ENCODE assay signal across 23 cellular contexts in genomic region chr6:9292975-9293374, GRCh38.
A peak's percentile ranks its signal among the peaks of the same experiment; 100 is the strongest.
DNase-seq lines count a peak whose midpoint lies in the region; ATAC-seq and TF ChIP-seq lines count a peak whose summit lies in the region.
"Had no signal": no experiment of that assay in that cellular context is flagged by ENCODE, and none has a peak within 500 bp of the region (broad histone marks: within the 10 kb centered on the region; RNA-seq: fewer than 3 reads in every experiment).

No MANE protein-coding gene starts in this region.

- H2AFZ ChIP-seq in mammary epithelial cell (ENCODE audit: low read depth, low read length) = no peak overlapping the region
- H2AFZ ChIP-seq: parathyroid adenoma had no signal

- no peak overlapping the region for H3K27ac ChIP-seq in mammary epithelial cell (ENCODE audit: insufficient read depth, low read depth, low read length)
- H3K27ac ChIP-seq: adrenal gland, lower lobe of right lung, parathyroid adenoma, RWPE1, spleen had no signal

- H3K4me1 ChIP-seq in mammary epithelial cell (ENCODE audit: insufficient read depth, low read length) = no peaks in the 10 kb centered on the region
- H3K4me1 ChIP-seq: adrenal gland, lower lobe of right lung, parathyroid adenoma, spleen had no signal

- no peaks in the 10 kb centered on the region for H3K27me3 ChIP-seq in mammary epithelial cell (ENCODE audit: insufficient read depth, low read length)
- H3K27me3 ChIP-seq: adrenal gland, spleen had no signal

- H3K4me2 ChIP-seq in mammary epithelial cell (ENCODE audit: insufficient read depth, low read depth, low read length) = no peak overlapping the region

- intact Hi-C loops in mammary epithelial cell (cut with micrococcal nuclease) = no loop called here

- H3K9ac ChIP-seq in mammary epithelial cell (ENCODE audit: insufficient read depth, low read length) = no peak overlapping the region
- H3K9ac ChIP-seq: parathyroid adenoma had no signal

- CTCF ChIA-PET in mammary epithelial cell (lab: Charles Lee; ENCODE audit: low non-redundant PET) = no interaction called here

- no peaks in the 10 kb centered on the region for H3K79me2 ChIP-seq in mammary epithelial cell (ENCODE audit: insufficient read depth, low read length)
- H3K79me2 ChIP-seq: parathyroid adenoma had no signal

- WGBS in mammary epithelial cell (ENCODE audit: low coverage, missing lambda C conversion rate) = 72% methylated on average over 3 of the region's 3 CpGs

- dilution Hi-C loops in mammary epithelial cell (cut with HindIII; ENCODE audit: low sequenced_read_pairs) = no loop called here

- ATAC-seq in HG02588 (IDR thresholded peaks at IDR 0.05; ENCODE audit: unreplicated experiment) (no peak), HG02884 (IDR thresholded peaks at IDR 0.05; ENCODE audit: unreplicated experiment) (no peak)
- ATAC-seq: activated T-cell treated with anti-CD3 and anti-CD28 coated beads, Interleukin-2, amount 50 U/mL, for 72 hours; lower lobe of right lung; right cardiac atrium had no signal

- H3K36me3 ChIP-seq in mammary epithelial cell (ENCODE audit: insufficient read depth, low read length) = no peaks in the 10 kb centered on the region
- H3K36me3 ChIP-seq: adrenal gland, lower lobe of right lung, spleen had no signal

- DNase-seq in HT1080 (ENCODE audit: low read depth) (peak; percentile 32), astrocyte of the spinal cord (ENCODE audit: low read depth, low spot score) (peak; percentile 93), globus pallidus (ENCODE audit: low spot score) (peak; percentile 2), mammary epithelial cell (no peak), iPS-NIHi11 (ENCODE audit: low spot score) (no peak)
- DNase-seq: activated CD4-positive, alpha-beta T cell treated with anti-CD3 and anti-CD28 coated beads, Interleukin-2, amount 50 U/mL, for 4 hours; activated naive CD4-positive, alpha-beta T cell; activated T-cell treated with anti-CD3 and anti-CD28 coated beads, Interleukin-2, amount 50 U/mL, for 72 hours; adrenal gland; lower lobe of right lung; NCI-H1105 treated with DMSO at 0.1 percent for 48 hours; NCI-H2081; NCI-H2227 treated with DMSO at 0.1 percent for 48 hours; NCI-H748 treated with DMSO at 0.1 percent for 48 hours; nephron progenitor cell; right cardiac atrium; spleen; stimulated activated CD4-positive, alpha-beta T cell treated with anti-CD3 and anti-CD28 coated beads, Interleukin-2, amount 100 ng/mL, for 48 hours; trophoblast cell had no signal

- TF ChIP-seq CTCF in astrocyte of the spinal cord (IDR thresholded peaks at IDR 0.05; ENCODE audit: low read depth, low read length) (no peak), mammary epithelial cell (conservative IDR thresholded peaks at IDR 0.05 in 1 of 2, IDR thresholded peaks at IDR 0.05 in 1 of 2; ENCODE audit: extremely low read depth in 1 of 2, insufficient read depth in 1 of 2, low read depth in 1 of 2, low read length in 2 of 2) (no peak)

- H4K20me1 ChIP-seq in mammary epithelial cell (ENCODE audit: insufficient read depth, low read length) = no peaks in the 10 kb centered on the region

- no peaks in the 10 kb centered on the region for H3K9me3 ChIP-seq in mammary epithelial cell (replicated peaks; ENCODE audit: insufficient read depth, low read length)
- H3K9me3 ChIP-seq: adrenal gland had no signal

- BruUV-seq in mammary epithelial cell (replicated peaks; lab: Mats Ljungman, UMichigan) = no TSS peak

- in situ Hi-C loops in astrocyte of the spinal cord (cut with HindIII; ENCODE audit: low sequenced_read_pairs) (no loop called here), mammary epithelial cell (cut with MboI; ENCODE audit: low sequenced_read_pairs in 2 of 2) (no loop called here)

- H3K4me3 ChIP-seq in astrocyte of the spinal cord (ENCODE audit: low read depth, low read length) (no peak overlapping the region), mammary epithelial cell (replicated peaks in 1 of 3; ENCODE audit: insufficient read depth in 1 of 3, low read depth in 2 of 3, low read length in 3 of 3) (no peak overlapping the region)
- H3K4me3 ChIP-seq: adrenal gland, lower lobe of right lung, spleen had no signal

Comparison
In these comparisons a context has a peak if more than half of its experiments do, and no peak if none do; other contexts are left out.
1. DNase-seq: peak in HT1080 (single experiment), astrocyte of the spinal cord (single experiment) and globus pallidus (single experiment); none in mammary epithelial cell (single experiment) and iPS-NIHi11 (single experiment).